26 cellular contexts compared by ENCODE assay signal in genomic region chr7:46091071-46091470, GRCh38.
"Had no signal": no experiment of that assay in that cellular context is flagged by ENCODE, and none has a peak within 500 bp of the region (broad histone marks: within the 10 kb centered on the region; RNA-seq: fewer than 3 reads in every experiment).

No MANE protein-coding gene starts in this region.

- DNase-seq: naive thymus-derived CD4-positive, alpha-beta T cell; natural killer cell; nucleus accumbens; ovary; posterior cingulate gyrus; psoas muscle; right cardiac atrium; right lobe of liver; sigmoid colon; small intestine; stimulated activated CD4-positive, alpha-beta T cell treated with anti-CD3 and anti-CD28 coated beads, Interleukin-15, amount 100 ng/mL, for 24 hours; stimulated activated CD4-positive, alpha-beta T cell treated with anti-CD3 and anti-CD28 coated beads, Interleukin-2, amount 100 ng/mL, for 24 hours; stimulated activated CD4-positive, alpha-beta T cell treated with anti-CD3 and anti-CD28 coated beads, Interleukin-2, amount 100 ng/mL, for 48 hours; stimulated activated CD4-positive, alpha-beta T cell treated with anti-CD3 and anti-CD28 coated beads, Interleukin-4, amount 100 ng/mL, for 24 hours; stimulated activated naive B cell treated with anti-CD40 and anti-IgM and Interleukin-4, amounts not matched to agents 10 μg/mL and 1 μg/mL and 100 μg/mL, for 72 hours; stimulated activated naive CD4-positive, alpha-beta T cell treated with Interleukin-2 at 50 U/mL for 16 hours; stomach; thyroid gland; trophoblast cell; upper lobe of left lung had no signal

- H3K27me3 Mint-ChIP-seq: naive thymus-derived CD4-positive, alpha-beta T cell; progenitor cell of endocrine pancreas; stimulated activated naive CD8-positive, alpha-beta T cell treated with anti-CD3 and anti-CD28 coated beads, Interleukin-15, Interleukin-2, amounts not matched to agents 100 ng/mL and 50 ng/mL, for 24 hours had no signal

- FAIRE-seq: small intestine, urothelium cell line had no signal

- H3K4me1 Mint-ChIP-seq: naive thymus-derived CD4-positive, alpha-beta T cell; natural killer cell; nephron; stimulated activated effector memory CD8-positive, alpha-beta T cell treated with anti-CD3 and anti-CD28 coated beads, Interleukin-12 subunit alpha, Interleukin-12 subunit beta, amount 100 ng/mL, for 72 hours; stimulated activated naive B cell treated with anti-CD40 and anti-IgM and Interleukin-4, amounts not matched to agents 10 μg/mL and 1 μg/mL and 100 μg/mL, for 72 hours had no signal

- H3K4me3 Mint-ChIP-seq: naive thymus-derived CD4-positive, alpha-beta T cell; natural killer cell; nephron; neural progenitor cell; stimulated activated effector memory CD8-positive, alpha-beta T cell treated with anti-CD3 and anti-CD28 coated beads, Interleukin-12 subunit alpha, Interleukin-12 subunit beta, amount 100 ng/mL, for 72 hours; stimulated activated naive B cell treated with anti-CD40 and anti-IgM and Interleukin-4, amounts not matched to agents 10 μg/mL and 1 μg/mL and 100 μg/mL, for 72 hours; stimulated activated naive CD8-positive, alpha-beta T cell treated with anti-CD3 and anti-CD28 coated beads, Interleukin-15, Interleukin-2, amounts not matched to agents 100 ng/mL and 50 ng/mL, for 24 hours had no signal

- H3K27ac Mint-ChIP-seq: naive thymus-derived CD4-positive, alpha-beta T cell; natural killer cell; nephron; neural progenitor cell; progenitor cell of endocrine pancreas; stimulated activated effector memory CD8-positive, alpha-beta T cell treated with anti-CD3 and anti-CD28 coated beads, Interleukin-12 subunit alpha, Interleukin-12 subunit beta, amount 100 ng/mL, for 72 hours; stimulated activated naive B cell treated with anti-CD40 and anti-IgM and Interleukin-4, amounts not matched to agents 10 μg/mL and 1 μg/mL and 100 μg/mL, for 72 hours; stimulated activated naive CD8-positive, alpha-beta T cell treated with anti-CD3 and anti-CD28 coated beads, Interleukin-15, Interleukin-2, amounts not matched to agents 100 ng/mL and 50 ng/mL, for 24 hours had no signal

- H3K36me3 Mint-ChIP-seq: naive thymus-derived CD4-positive, alpha-beta T cell; natural killer cell; neural progenitor cell; stimulated activated effector memory CD8-positive, alpha-beta T cell treated with anti-CD3 and anti-CD28 coated beads, Interleukin-12 subunit alpha, Interleukin-12 subunit beta, amount 100 ng/mL, for 72 hours; stimulated activated naive B cell treated with anti-CD40 and anti-IgM and Interleukin-4, amounts not matched to agents 10 μg/mL and 1 μg/mL and 100 μg/mL, for 72 hours had no signal
